In genomic region chr13:34019870-34020269, GRCh38 we compare ENCODE assay signal across 24 cellular contexts.
DNase-seq lines count a peak whose midpoint lies in the region; ATAC-seq and TF ChIP-seq lines count a peak whose summit lies in the region.
"Had no signal": no experiment of that assay in that cellular context is flagged by ENCODE, and none has a peak within 500 bp of the region (broad histone marks: within the 10 kb centered on the region; RNA-seq: fewer than 3 reads in every experiment).

No MANE protein-coding gene starts in this region.

- 33 to 100% methylated on average over 1 to 4 of the region's 6 CpGs for WGBS in mesodermal cell (ENCODE audit: insufficient coverage in 2 of 2), 2 experiments

- H3K9me3 ChIP-seq in mesodermal cell (ENCODE audit: control insufficient read depth, low read length) = peaks cover 12% of the 10 kb centered on the region
- H3K9me3 ChIP-seq: SJSA1, testis had no signal

- no peak overlapping the region for H3K4me3 Mint-ChIP-seq in activated T-cell treated with anti-CD3 and anti-CD28 coated beads, Interleukin-2, amount 50 U/mL, for 72 hours
- H3K4me3 Mint-ChIP-seq in endothelial cell (ENCODE audit: unreplicated experiment) = no peak overlapping the region
- H3K4me3 Mint-ChIP-seq: activated CD4-positive, alpha-beta memory T cell treated with anti-CD3 and anti-CD28 coated beads for 36 hours; activated naive CD4-positive, alpha-beta T cell treated with anti-CD3 and anti-CD28 coated beads for 36 hours; B cell; endodermal cell; GM23338; T-helper 17 cell had no signal

- no peak overlapping the region for H3K27ac Mint-ChIP-seq in activated T-cell treated with anti-CD3 and anti-CD28 coated beads, Interleukin-2, amount 50 U/mL, for 72 hours
- H3K27ac Mint-ChIP-seq in endothelial cell (ENCODE audit: unreplicated experiment) = no peak overlapping the region
- H3K27ac Mint-ChIP-seq: activated CD4-positive, alpha-beta memory T cell treated with anti-CD3 and anti-CD28 coated beads for 36 hours; activated naive CD4-positive, alpha-beta T cell treated with anti-CD3 and anti-CD28 coated beads for 36 hours; B cell; endodermal cell; GM23338; T-helper 17 cell had no signal

- H3K4me3 ChIP-seq in epithelial cell of proximal tubule (ENCODE audit: low read depth, low read length) = no peak overlapping the region
- no peak overlapping the region for H3K4me3 ChIP-seq in mesodermal cell (ENCODE audit: extremely low read depth, insufficient read depth, low read length, poor library complexity, severe bottlenecking)
- H3K4me3 ChIP-seq: GM23338, SJSA1, testis had no signal

- DNase-seq in HuH-7.5 (ENCODE audit: low spot score) = peak; percentile 11
- DNase-seq in epithelial cell of proximal tubule (ENCODE audit: low read depth) = peak; percentile 59
- no peak for DNase-seq in activated T-cell treated with anti-CD3 and anti-CD28 coated beads, Interleukin-2, amount 50 U/mL, for 72 hours
- no peak for DNase-seq in NCI-H82 (lab: John Stamatoyannopoulos, UW)
- no peak for DNase-seq in sciatic nerve (ENCODE audit: low spot score)
- no peak for DNase-seq in endothelial cell (ENCODE audit: low spot score)
- DNase-seq: activated CD4-positive, alpha-beta memory T cell treated with anti-CD3 and anti-CD28 coated beads for 36 hours; activated naive CD4-positive, alpha-beta T cell treated with anti-CD3 and anti-CD28 coated beads for 36 hours; aorta; Calu3; endodermal cell; hypothalamus; NCI-H1105 treated with DMSO at 0.1 percent for 48 hours; NCI-H2171; NCI-H774; nucleus accumbens; retina; T-helper 17 cell; testis; WERI-Rb-1 had no signal

- no peaks in the 10 kb centered on the region for H3K4me1 Mint-ChIP-seq in activated T-cell treated with anti-CD3 and anti-CD28 coated beads, Interleukin-2, amount 50 U/mL, for 72 hours (ENCODE audit: low read depth)
- no peaks in the 10 kb centered on the region for H3K4me1 Mint-ChIP-seq in endothelial cell (ENCODE audit: unreplicated experiment)
- H3K4me1 Mint-ChIP-seq: B cell, endodermal cell, GM23338, T-helper 17 cell had no signal

- peak overlapping the region; percentile 54 for H3K27ac ChIP-seq in mesodermal cell (ENCODE audit: low read depth, low read length, severe bottlenecking)
- H3K27ac ChIP-seq: SJSA1, testis, WERI-Rb-1 had no signal

- ATAC-seq in activated T-cell treated with anti-CD3 and anti-CD28 coated beads, Interleukin-2, amount 50 U/mL, for 72 hours (replicated peaks in 1 of 2) = no peak
- ATAC-seq in sciatic nerve = no peak
- ATAC-seq: GM23338, T-helper 17 cell had no signal

- no peak for TF ChIP-seq CTCF in epithelial cell of proximal tubule (conservative IDR thresholded peaks at IDR 0.05; ENCODE audit: low read depth, low read length)
- TF ChIP-seq CTCF in endothelial cell (IDR thresholded peaks at IDR 0.05; ENCODE audit: unreplicated experiment) = no peak

- H3K36me3 ChIP-seq in mesodermal cell (ENCODE audit: control insufficient read depth, insufficient read depth, low read length) = no peaks in the 10 kb centered on the region
- H3K36me3 ChIP-seq: SJSA1, WERI-Rb-1 had no signal

- intact Hi-C loops in sciatic nerve (cut with DNase I) = no loop called here

- H3K27me3 Mint-ChIP-seq in activated T-cell treated with anti-CD3 and anti-CD28 coated beads, Interleukin-2, amount 50 U/mL, for 72 hours (ENCODE audit: low read depth) = no peaks in the 10 kb centered on the region
- peaks cover 1% of the 10 kb centered on the region for H3K27me3 Mint-ChIP-seq in endothelial cell (ENCODE audit: unreplicated experiment)
- H3K27me3 Mint-ChIP-seq: activated CD4-positive, alpha-beta memory T cell treated with anti-CD3 and anti-CD28 coated beads for 36 hours had no signal

- H3K36me3 Mint-ChIP-seq in activated T-cell treated with anti-CD3 and anti-CD28 coated beads, Interleukin-2, amount 50 U/mL, for 72 hours (ENCODE audit: insufficient read depth in 2 of 2) = no peaks in the 10 kb centered on the region
- no peaks in the 10 kb centered on the region for H3K36me3 Mint-ChIP-seq in endothelial cell (ENCODE audit: low read depth, unreplicated experiment)
- H3K36me3 Mint-ChIP-seq: activated CD4-positive, alpha-beta memory T cell treated with anti-CD3 and anti-CD28 coated beads for 36 hours had no signal

- H3K4me1 ChIP-seq in mesodermal cell (ENCODE audit: control insufficient read depth, insufficient read depth, low read length, poor library complexity, severe bottlenecking) = peaks cover 11% of the 10 kb centered on the region
- H3K4me1 ChIP-seq: testis had no signal

- peaks cover 6 to 8% of the 10 kb centered on the region in 2 donors for H3K9me3 Mint-ChIP-seq in activated T-cell treated with anti-CD3 and anti-CD28 coated beads, Interleukin-2, amount 50 U/mL, for 72 hours
- no peaks in the 10 kb centered on the region for H3K9me3 Mint-ChIP-seq in endothelial cell (ENCODE audit: unreplicated experiment)

Comparison
In these comparisons a context has a peak if more than half of its experiments do, and no peak if none do; other contexts are left out.
1. DNase-seq: peak in HuH-7.5 (single experiment) and epithelial cell of proximal tubule (single experiment); none in activated T-cell treated with anti-CD3 and anti-CD28 coated beads, Interleukin-2, amount 50 U/mL, for 72 hours (0 of 2), NCI-H82 (single experiment), sciatic nerve (single experiment) and endothelial cell (single experiment).